Comparison of ENCODE assay signal across 29 cellular contexts in the genomic region with DNA sequence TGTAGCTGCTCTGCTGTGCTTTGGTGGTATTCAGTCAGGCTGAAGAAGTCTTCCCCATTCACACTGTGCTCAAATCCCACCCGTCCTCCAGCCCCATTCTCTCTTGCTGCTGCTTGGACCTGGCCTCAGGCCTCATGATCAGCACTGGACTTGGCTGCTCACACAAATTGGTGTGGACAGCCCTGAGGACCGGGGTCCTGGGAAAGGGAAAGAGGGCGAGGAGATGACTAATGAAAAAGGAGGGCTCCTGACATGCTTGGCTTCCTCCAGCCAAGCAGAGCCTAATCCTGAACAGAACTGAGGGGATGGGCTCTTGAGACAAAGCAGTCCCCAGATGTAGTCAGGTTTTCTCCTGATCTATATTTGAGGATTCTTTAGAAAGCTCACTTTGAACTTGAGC.
DNase-seq lines count a peak whose midpoint lies in the region; ATAC-seq, FAIRE-seq and TF ChIP-seq lines count a peak whose summit lies in the region.
"Had no signal": no experiment of that assay in that cellular context is flagged by ENCODE, and none has a peak within 500 bp of the region (broad histone marks: within the 10 kb centered on the region; RNA-seq: fewer than 3 reads in every experiment).

No MANE protein-coding gene starts in this region.

- H3K27me3 ChIP-seq in breast epithelium (no peaks in the 10 kb centered on the region), endothelial cell of umbilical vein (ENCODE audit: control insufficient read depth in 2 of 2, insufficient read depth in 2 of 2, low read length in 2 of 2) (no peaks in the 10 kb centered on the region), brain microvascular endothelial cell (replicated peaks) (no peaks in the 10 kb centered on the region)
- H3K27me3 ChIP-seq: body of pancreas, gastrocnemius medialis, tibial artery had no signal

- POLR2A ChIA-PET in MCF 10A (lab: Yijun Ruan, JAX) (no interaction called here), endothelial cell of umbilical vein (lab: Charles Lee) (no interaction called here)

- no peak overlapping the region for H3K4me2 ChIP-seq in endothelial cell of umbilical vein (ENCODE audit: insufficient read depth, low read length)

- H3K79me2 ChIP-seq in endothelial cell of umbilical vein (ENCODE audit: control insufficient read depth, insufficient read depth, low read length) = no peaks in the 10 kb centered on the region

- H3K27ac ChIP-seq in breast epithelium (no peak overlapping the region), endothelial cell of umbilical vein (ENCODE audit: insufficient read depth, low read depth, low read length) (no peak overlapping the region), brain microvascular endothelial cell (no peak overlapping the region)
- H3K27ac ChIP-seq: 22Rv1, body of pancreas, coronary artery, gastrocnemius medialis, prostate gland, tibial artery had no signal

- in situ Hi-C loops in brain microvascular endothelial cell (cut with HindIII; ENCODE audit: low pct_ligation_motif_present, low sequenced_read_pairs) = no loop called here

- no peak for TF ChIP-seq CTCF in MCF 10A (IDR thresholded peaks at IDR 0.05; ENCODE audit: unreplicated experiment)
- no peak for TF ChIP-seq CTCF in breast epithelium (IDR thresholded peaks at IDR 0.05)
- no peak for TF ChIP-seq CTCF in endothelial cell of umbilical vein (IDR thresholded peaks at IDR 0.05; ENCODE audit: extremely low read depth in 1 of 2, insufficient read depth in 1 of 2, low read depth in 1 of 2, low read length in 2 of 2)
- no peak for TF ChIP-seq CTCF in brain microvascular endothelial cell (IDR thresholded peaks at IDR 0.05; ENCODE audit: low read depth, low read length, missing control alignments)

- dilution Hi-C loops in endothelial cell of umbilical vein (cut with MboI; ENCODE audit: extremely low pct_ligation_motif_present, low sequenced_read_pairs) = no loop called here

- FAIRE-seq in endothelial cell of umbilical vein (lab: Jason Lieb, UNC) = no peak
- FAIRE-seq: endometrium, GM18507, small intestine had no signal

- intact Hi-C loops in MCF 10A (cut with micrococcal nuclease) (loop anchor here (5.0 kb wide), 1 partner anchor 51 kb away; no protein-coding TSS in a partner anchor), breast epithelium (cut with DNase I; ENCODE audit: low total_unique reads) (no loop called here), endothelial cell of umbilical vein (cut with micrococcal nuclease) (no loop called here)

- DNase-seq in MCF 10A (ENCODE audit: unreplicated experiment) (peak; percentile 3), breast epithelium (ENCODE audit: low spot score in 2 of 2) (no peak), endothelial cell of umbilical vein (ENCODE audit: low read depth, low spot score) (no peak), kidney tubule cell (ENCODE audit: low spot score) (peak; percentile 60), RPMI8226 (no peak), left lobe of liver (ENCODE audit: low spot score) (no peak), brain microvascular endothelial cell (no peak)
- DNase-seq: activated CD4-positive, alpha-beta T cell treated with anti-CD3 and anti-CD28 coated beads, Interleukin-2, amount 10 ng/mL, durations not matched to agents 24 days and 14 days; activated CD8-positive, alpha-beta memory T cell treated with anti-CD3 and anti-CD28 coated beads, Interleukin-2, amount 10 ng/mL, durations not matched to agents 7 days and 5 days; body of pancreas; gastrocnemius medialis; NCI-H1694; NCI-H526 treated with DMSO at 0.1 percent for 48 hours; nephron progenitor cell; small intestine; stimulated activated CD4-positive, alpha-beta T cell treated with anti-CD3 and anti-CD28 coated beads, Interleukin-2, amount 100 ng/mL, for 48 hours; stimulated activated naive CD8-positive, alpha-beta T cell treated with anti-CD3 and anti-CD28 coated beads, Interleukin-15, Interleukin-2, amounts not matched to agents 100 U/mL and 50 U/mL, for 24 hours; T-cell; tibial artery had no signal

- no TSS peak for BruUV-seq in MCF 10A (replicated peaks; lab: Mats Ljungman, UMichigan)
- no TSS peak for BruUV-seq in endothelial cell of umbilical vein (replicated peaks; lab: Mats Ljungman, UMichigan)

- no peak overlapping the region for H3K27ac Mint-ChIP-seq in MCF 10A (ENCODE audit: low read depth, unreplicated experiment)
- H3K27ac Mint-ChIP-seq: activated CD4-positive, alpha-beta T cell treated with anti-CD3 and anti-CD28 coated beads, Interleukin-2, amount 10 ng/mL, durations not matched to agents 24 days and 14 days; activated CD8-positive, alpha-beta memory T cell treated with anti-CD3 and anti-CD28 coated beads, Interleukin-2, amount 10 ng/mL, durations not matched to agents 7 days and 5 days; activated naive CD4-positive, alpha-beta T cell treated with anti-CD3 and anti-CD28 coated beads, Interleukin-2, amount 50 U/mL, for 72 hours; activated T-helper 1 cell treated with anti-CD3 and anti-CD28 coated beads, Interleukin-12 subunit alpha, Interleukin-12 subunit beta, Interleukin-2, Interleukin-4 antibody, amounts not matched to agents 30 ng/mL and 10 ng/mL and 1 ng/mL, durations not matched to agents 14 hours and 24 hours and 36 hours; mesothelial cell of epicardium; nephron progenitor cell; T-cell had no signal

- H3K4me1 ChIP-seq in breast epithelium (no peaks in the 10 kb centered on the region), endothelial cell of umbilical vein (ENCODE audit: control insufficient read depth, extremely low read depth, insufficient read depth, low read length) (no peaks in the 10 kb centered on the region)
- H3K4me1 ChIP-seq: body of pancreas, prostate gland had no signal

- no peaks in the 10 kb centered on the region for H4K20me1 ChIP-seq in endothelial cell of umbilical vein (replicated peaks; ENCODE audit: control insufficient read depth, extremely low read depth, insufficient read depth, low read length)

- H3K36me3 ChIP-seq in breast epithelium = no peaks in the 10 kb centered on the region
- H3K36me3 ChIP-seq in endothelial cell of umbilical vein (ENCODE audit: control insufficient read depth in 2 of 2, extremely low read depth in 1 of 2, insufficient read depth in 2 of 2, low read length in 2 of 2) = no peaks in the 10 kb centered on the region
- H3K36me3 ChIP-seq in brain microvascular endothelial cell (replicated peaks) = no peaks in the 10 kb centered on the region
- H3K36me3 ChIP-seq: gastrocnemius medialis, prostate gland, tibial artery had no signal

- no peak overlapping the region for H3K4me3 Mint-ChIP-seq in MCF 10A (ENCODE audit: unreplicated experiment)
- H3K4me3 Mint-ChIP-seq: activated CD4-positive, alpha-beta T cell treated with anti-CD3 and anti-CD28 coated beads, Interleukin-2, amount 10 ng/mL, durations not matched to agents 24 days and 14 days; activated CD8-positive, alpha-beta memory T cell treated with anti-CD3 and anti-CD28 coated beads, Interleukin-2, amount 10 ng/mL, durations not matched to agents 7 days and 5 days; activated T-helper 1 cell treated with anti-CD3 and anti-CD28 coated beads, Interleukin-12 subunit alpha, Interleukin-12 subunit beta, Interleukin-2, Interleukin-4 antibody, amounts not matched to agents 30 ng/mL and 10 ng/mL and 1 ng/mL, durations not matched to agents 14 hours and 24 hours and 36 hours; IgD-negative memory B cell; mesothelial cell of epicardium; nephron progenitor cell; T-cell had no signal

- no peaks in the 10 kb centered on the region for H3K36me3 Mint-ChIP-seq in MCF 10A (ENCODE audit: insufficient read depth, unreplicated experiment)
- H3K36me3 Mint-ChIP-seq: activated CD8-positive, alpha-beta memory T cell treated with anti-CD3 and anti-CD28 coated beads, Interleukin-2, amount 10 ng/mL, durations not matched to agents 7 days and 5 days; activated naive CD4-positive, alpha-beta T cell treated with anti-CD3 and anti-CD28 coated beads, Interleukin-2, amount 50 U/mL, for 72 hours; IgD-negative memory B cell; mesothelial cell of epicardium; T-cell had no signal

- ATAC-seq in GM19395 (IDR thresholded peaks at IDR 0.05; ENCODE audit: unreplicated experiment) (no peak), left lobe of liver (no peak)
- ATAC-seq: activated CD8-positive, alpha-beta memory T cell treated with anti-CD3 and anti-CD28 coated beads, Interleukin-2, amount 10 ng/mL, durations not matched to agents 7 days and 5 days; body of pancreas; gastrocnemius medialis; stimulated activated naive CD8-positive, alpha-beta T cell treated with anti-CD3 and anti-CD28 coated beads, Interleukin-15, Interleukin-2, amounts not matched to agents 100 U/mL and 50 U/mL, for 24 hours; T-cell had no signal

- no peak overlapping the region for H3K9ac ChIP-seq in endothelial cell of umbilical vein (replicated peaks; ENCODE audit: extremely low read depth, insufficient read depth, low read length)

- TF ChIP-seq POLR2A in breast epithelium (IDR thresholded peaks at IDR 0.05) (no peak), endothelial cell of umbilical vein (IDR thresholded peaks at IDR 0.05; ENCODE audit: low read depth, low read length) (no peak)

- H3K9me3 Mint-ChIP-seq in MCF 10A (ENCODE audit: unreplicated experiment) = no peaks in the 10 kb centered on the region
- H3K9me3 Mint-ChIP-seq: activated CD4-positive, alpha-beta T cell treated with anti-CD3 and anti-CD28 coated beads, Interleukin-2, amount 10 ng/mL, durations not matched to agents 24 days and 14 days; activated naive CD4-positive, alpha-beta T cell treated with anti-CD3 and anti-CD28 coated beads, Interleukin-2, amount 50 U/mL, for 72 hours; activated T-helper 1 cell treated with anti-CD3 and anti-CD28 coated beads, Interleukin-12 subunit alpha, Interleukin-12 subunit beta, Interleukin-2, Interleukin-4 antibody, amounts not matched to agents 30 ng/mL and 10 ng/mL and 1 ng/mL, durations not matched to agents 14 hours and 24 hours and 36 hours; mesothelial cell of epicardium; nephron progenitor cell; T-cell had no signal

- H3K4me3 ChIP-seq in breast epithelium (no peak overlapping the region), endothelial cell of umbilical vein (replicated peaks in 1 of 3; ENCODE audit: insufficient read depth in 1 of 3, low read depth in 1 of 3, low read length in 3 of 3) (no peak overlapping the region), brain microvascular endothelial cell (ENCODE audit: low read depth, low read length) (no peak overlapping the region)
- H3K4me3 ChIP-seq: body of pancreas, coronary artery, gastrocnemius medialis, prostate gland, tibial artery had no signal

- H3K9me1 ChIP-seq in endothelial cell of umbilical vein (replicated peaks; ENCODE audit: control insufficient read depth, extremely low read depth, insufficient read depth, low read length) = no peaks in the 10 kb centered on the region

- H3K4me1 Mint-ChIP-seq in MCF 10A (ENCODE audit: insufficient read depth, unreplicated experiment) = peaks cover 8% of the 10 kb centered on the region
- H3K4me1 Mint-ChIP-seq: IgD-negative memory B cell had no signal

- peak overlapping the region; percentile 24 for H2AFZ ChIP-seq in endothelial cell of umbilical vein (ENCODE audit: low read depth, low read length)

- CTCF ChIA-PET in MCF 10A (lab: Yijun Ruan, JAX) (no interaction called here), endothelial cell of umbilical vein (lab: Charles Lee) (no interaction called here)

- H3K9me3 ChIP-seq in breast epithelium = no peaks in the 10 kb centered on the region
- no peaks in the 10 kb centered on the region for H3K9me3 ChIP-seq in endothelial cell of umbilical vein (replicated peaks; ENCODE audit: control insufficient read depth, insufficient read depth, low read length)
- H3K9me3 ChIP-seq: body of pancreas, gastrocnemius medialis, prostate gland, tibial artery had no signal

- no peaks in the 10 kb centered on the region for H3K27me3 Mint-ChIP-seq in MCF 10A (ENCODE audit: insufficient read depth, unreplicated experiment)

Comparison
In these comparisons a context has a peak if more than half of its experiments do, and no peak if none do; other contexts are left out.
1. DNase-seq: peak in MCF 10A (single experiment) and kidney tubule cell (single experiment); none in breast epithelium (0 of 2), endothelial cell of umbilical vein (single experiment), RPMI8226 (single experiment), left lobe of liver (single experiment) and brain microvascular endothelial cell (single experiment).